Comparison of ENCODE assay signal across 27 cellular contexts in the genomic region with DNA sequence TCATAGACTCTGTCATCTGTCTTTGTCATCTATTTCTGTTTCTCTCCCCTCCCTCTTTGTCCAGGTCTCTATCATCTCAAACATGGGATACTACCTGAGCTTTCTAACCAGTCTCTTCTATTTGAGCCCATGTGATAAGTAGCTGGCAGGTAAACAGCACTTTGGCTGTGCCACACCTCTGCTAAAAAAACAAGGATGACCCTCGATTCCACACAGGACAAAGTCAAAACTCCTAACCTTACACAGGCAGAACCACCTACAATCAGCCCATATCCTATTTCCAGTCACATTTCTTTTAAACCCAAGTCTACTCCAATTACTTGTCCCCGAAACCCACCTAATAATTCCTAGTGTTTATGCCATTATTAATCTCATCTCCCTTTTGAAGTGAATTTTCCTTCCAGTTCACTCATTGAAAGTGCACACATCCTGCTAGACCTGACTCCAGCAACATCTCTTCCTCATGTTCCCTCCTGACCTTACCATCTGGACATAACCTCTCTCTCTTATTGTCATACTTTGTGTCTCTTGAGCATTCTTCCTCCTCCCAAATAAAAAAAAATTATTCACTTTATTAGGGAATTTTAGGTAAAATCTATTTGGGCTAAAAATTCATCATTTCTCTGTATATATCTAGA.
"Had no signal": no experiment of that assay in that cellular context is flagged by ENCODE, and none has a peak within 500 bp of the region (broad histone marks: within the 10 kb centered on the region; RNA-seq: fewer than 3 reads in every experiment).

No MANE protein-coding gene starts in this region.

- H3K9me3 ChIP-seq: colonic mucosa, gastrocnemius medialis had no signal

- H3K27me3 ChIP-seq: colonic mucosa, esophagus muscularis mucosa, esophagus squamous epithelium, foreskin keratinocyte, gastrocnemius medialis, gastroesophageal sphincter, heart left ventricle, heart right ventricle had no signal

- H3K4me1 ChIP-seq: colonic mucosa, esophagus muscularis mucosa, esophagus squamous epithelium, foreskin keratinocyte, gastrocnemius medialis, gastroesophageal sphincter, heart left ventricle, heart right ventricle had no signal

- H3K36me3 ChIP-seq: colonic mucosa, esophagus muscularis mucosa, esophagus squamous epithelium, gastrocnemius medialis, gastroesophageal sphincter, heart left ventricle, heart right ventricle had no signal

- ATAC-seq: effector memory CD8-positive, alpha-beta T cell; esophagus mucosa; foreskin keratinocyte; gastrocnemius medialis; gastroesophageal sphincter; heart left ventricle; heart right ventricle had no signal

- FAIRE-seq: colon, endometrium, endothelial cell of umbilical vein had no signal

- H3K4me3 ChIP-seq: colonic mucosa, coronary artery, dorsolateral prefrontal cortex, esophagus muscularis mucosa, esophagus squamous epithelium, gastrocnemius medialis, gastroesophageal sphincter, heart left ventricle, heart right ventricle had no signal

- DNase-seq: colonic mucosa; cortex of kidney; dermis blood vessel endothelial cell; dorsolateral prefrontal cortex; effector CD4-positive, alpha-beta T cell; effector CD8-positive, alpha-beta T cell; effector memory CD4-positive, alpha-beta T cell; effector memory CD8-positive, alpha-beta T cell; endodermal cell; erythroblast; esophagus squamous epithelium; foreskin fibroblast; foreskin keratinocyte; foreskin melanocyte; gastrocnemius medialis; glutamatergic neuron; head of caudate nucleus; heart left ventricle; heart right ventricle had no signal

- H3K27ac ChIP-seq: colonic mucosa, coronary artery, dorsolateral prefrontal cortex, epithelial cell of prostate, esophagus muscularis mucosa, esophagus squamous epithelium, foreskin keratinocyte, gastrocnemius medialis, gastroesophageal sphincter, heart left ventricle, heart right ventricle had no signal
